ENCODE assay signal across 1 cellular context in the genomic region with DNA sequence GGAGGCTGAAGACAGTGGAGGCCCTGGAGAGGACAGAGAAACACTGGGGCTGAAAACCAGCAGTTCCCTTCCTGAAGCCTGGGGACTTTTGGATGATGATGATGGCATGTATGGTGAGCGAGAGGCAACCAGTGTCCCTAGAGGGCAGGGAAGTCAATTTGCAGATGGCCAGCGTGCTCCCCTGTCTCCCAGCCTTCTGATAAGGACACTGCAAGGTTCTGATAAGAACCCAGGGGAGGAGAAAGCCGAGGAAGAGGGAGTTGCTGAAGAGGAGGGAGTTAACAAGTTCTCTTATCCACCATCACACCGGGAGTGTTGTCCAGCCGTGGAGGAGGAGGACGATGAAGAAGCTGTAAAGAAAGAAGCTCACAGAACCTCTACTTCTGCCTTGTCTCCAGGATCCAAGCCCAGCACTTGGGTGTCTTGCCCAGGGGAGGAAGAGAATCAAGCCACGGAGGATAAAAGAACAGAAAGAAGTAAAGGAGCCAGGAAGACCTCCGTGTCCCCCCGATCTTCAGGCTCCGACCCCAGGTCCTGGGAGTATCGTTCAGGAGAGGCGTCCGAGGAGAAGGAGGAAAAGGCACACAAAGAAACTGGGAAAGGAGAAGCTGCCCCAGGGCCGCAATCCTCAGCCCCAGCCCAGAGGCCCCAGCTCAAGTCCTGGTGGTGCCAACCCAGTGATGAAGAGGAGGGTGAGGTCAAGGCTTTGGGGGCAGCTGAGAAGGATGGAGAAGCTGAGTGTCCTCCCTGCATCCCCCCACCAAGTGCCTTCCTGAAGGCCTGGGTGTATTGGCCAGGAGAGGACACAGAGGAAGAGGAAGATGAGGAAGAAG.
TF ChIP-seq lines count a peak whose summit lies in the region.

No MANE protein-coding gene starts in this region.

TF ChIP-seq in K562, 482 proteins besides CTCF, POLR2A, EP300 and RAD21 (continued from another document):
- TF ChIP-seq, protein P1, sequence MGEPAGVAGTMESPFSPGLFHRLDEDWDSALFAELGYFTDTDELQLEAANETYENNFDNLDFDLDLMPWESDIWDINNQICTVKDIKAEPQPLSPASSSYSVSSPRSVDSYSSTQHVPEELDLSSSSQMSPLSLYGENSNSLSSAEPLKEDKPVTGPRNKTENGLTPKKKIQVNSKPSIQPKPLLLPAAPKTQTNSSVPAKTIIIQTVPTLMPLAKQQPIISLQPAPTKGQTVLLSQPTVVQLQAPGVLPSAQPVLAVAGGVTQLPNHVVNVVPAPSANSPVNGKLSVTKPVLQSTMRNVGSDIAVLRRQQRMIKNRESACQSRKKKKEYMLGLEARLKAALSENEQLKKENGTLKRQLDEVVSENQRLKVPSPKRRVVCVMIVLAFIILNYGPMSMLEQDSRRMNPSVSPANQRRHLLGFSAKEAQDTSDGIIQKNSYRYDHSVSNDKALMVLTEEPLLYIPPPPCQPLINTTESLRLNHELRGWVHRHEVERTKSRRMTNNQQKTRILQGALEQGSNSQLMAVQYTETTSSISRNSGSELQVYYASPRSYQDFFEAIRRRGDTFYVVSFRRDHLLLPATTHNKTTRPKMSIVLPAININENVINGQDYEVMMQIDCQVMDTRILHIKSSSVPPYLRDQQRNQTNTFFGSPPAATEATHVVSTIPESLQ (CRISPR knock-in tag; IDR thresholded peaks at IDR 0.05) = no peak
- TF ChIP-seq, protein P2, sequence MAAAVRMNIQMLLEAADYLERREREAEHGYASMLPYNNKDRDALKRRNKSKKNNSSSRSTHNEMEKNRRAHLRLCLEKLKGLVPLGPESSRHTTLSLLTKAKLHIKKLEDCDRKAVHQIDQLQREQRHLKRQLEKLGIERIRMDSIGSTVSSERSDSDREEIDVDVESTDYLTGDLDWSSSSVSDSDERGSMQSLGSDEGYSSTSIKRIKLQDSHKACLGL (CRISPR knock-in tag; IDR thresholded peaks at IDR 0.05; ENCODE audit: borderline replicate concordance, poor library complexity, severe bottlenecking) = peak; percentile 22
- TF ChIP-seq KAT2B (IDR thresholded peaks at IDR 0.05; ENCODE audit: low read depth, low read length) (no peak), ETV5 (CRISPR knock-in tag; IDR thresholded peaks at IDR 0.05; ENCODE audit: low read depth) (peak; percentile 64), ZNF764 (CRISPR knock-in tag; IDR thresholded peaks at IDR 0.05; ENCODE audit: low read depth) (no peak), ATF1 (CRISPR knock-in tag; IDR thresholded peaks at IDR 0.05) (no peak), ATF1 (tag; IDR thresholded peaks at IDR 0.05) (peak; percentile 76), THRB (CRISPR knock-in tag; conservative IDR thresholded peaks at IDR 0.05) (0 out of 2 replicates have a peak, but pooled peaks have one; percentile 8), ZNF24 (IDR thresholded peaks at IDR 0.05) (peak; percentile 31; the same call in 1 of the 2 replicates), SMAD4 (CRISPR knock-in tag; conservative IDR thresholded peaks at IDR 0.05) (peak; percentile 98), STAT5A (IDR thresholded peaks at IDR 0.05; ENCODE audit: borderline replicate concordance, low read length) (peak; percentile 98), ZBTB12 (CRISPR knock-in tag; IDR thresholded peaks at IDR 0.05) (0 out of 2 replicates have a peak, but pooled peaks have one; percentile 32), KLF10 (CRISPR knock-in tag; IDR thresholded peaks at IDR 0.05) (no peak), PML (IDR thresholded peaks at IDR 0.05; ENCODE audit: low read length) (peak; percentile 98), ETV6 (IDR thresholded peaks at IDR 0.05; ENCODE audit: borderline replicate concordance in 1 of 2, low read depth in 2 of 2, low read length in 1 of 2) (peak; percentile 40 to 70; a peak in 1 of 4 replicates), ETV6 (CRISPR knock-in tag; IDR thresholded peaks at IDR 0.05; ENCODE audit: borderline replicate concordance) (no peak), NFXL1 (CRISPR knock-in tag; IDR thresholded peaks at IDR 0.05) (no peak), RBM25 (IDR thresholded peaks at IDR 0.05; ENCODE audit: low read depth, low read length, severe bottlenecking) (no peak), PHF8 (IDR thresholded peaks at IDR 0.05; ENCODE audit: borderline replicate concordance, low read length) (no peak), ZBTB26 (CRISPR knock-in tag; IDR thresholded peaks at IDR 0.05) (0 out of 2 replicates have a peak, but pooled peaks have one; percentile 20), DIDO1 (tag; IDR thresholded peaks at IDR 0.05; ENCODE audit: low read depth) (no peak), ZBTB7A (IDR thresholded peaks at IDR 0.05; ENCODE audit: borderline replicate concordance, control insufficient read depth, low read depth, low read length) (0 out of 2 replicates have a peak, but pooled peaks have one; percentile 11), POLR2AphosphoS2 (IDR thresholded peaks at IDR 0.05; ENCODE audit: low read length) (no peak), ZNF184 (CRISPR knock-in tag; IDR thresholded peaks at IDR 0.05) (no peak), ZNF76 (CRISPR knock-in tag; IDR thresholded peaks at IDR 0.05; ENCODE audit: borderline replicate concordance) (0 out of 2 replicates have a peak, but pooled peaks have one; percentile 29), GTF2F1 (IDR thresholded peaks at IDR 0.05; ENCODE audit: low read depth, low read length) (no peak), KDM1A (IDR thresholded peaks at IDR 0.05) (peak; percentile 97 to 98), ESRRA (IDR thresholded peaks at IDR 0.05; ENCODE audit: borderline replicate concordance, low read depth) (peak; percentile 71)
- TF ChIP-seq, protein P3, sequence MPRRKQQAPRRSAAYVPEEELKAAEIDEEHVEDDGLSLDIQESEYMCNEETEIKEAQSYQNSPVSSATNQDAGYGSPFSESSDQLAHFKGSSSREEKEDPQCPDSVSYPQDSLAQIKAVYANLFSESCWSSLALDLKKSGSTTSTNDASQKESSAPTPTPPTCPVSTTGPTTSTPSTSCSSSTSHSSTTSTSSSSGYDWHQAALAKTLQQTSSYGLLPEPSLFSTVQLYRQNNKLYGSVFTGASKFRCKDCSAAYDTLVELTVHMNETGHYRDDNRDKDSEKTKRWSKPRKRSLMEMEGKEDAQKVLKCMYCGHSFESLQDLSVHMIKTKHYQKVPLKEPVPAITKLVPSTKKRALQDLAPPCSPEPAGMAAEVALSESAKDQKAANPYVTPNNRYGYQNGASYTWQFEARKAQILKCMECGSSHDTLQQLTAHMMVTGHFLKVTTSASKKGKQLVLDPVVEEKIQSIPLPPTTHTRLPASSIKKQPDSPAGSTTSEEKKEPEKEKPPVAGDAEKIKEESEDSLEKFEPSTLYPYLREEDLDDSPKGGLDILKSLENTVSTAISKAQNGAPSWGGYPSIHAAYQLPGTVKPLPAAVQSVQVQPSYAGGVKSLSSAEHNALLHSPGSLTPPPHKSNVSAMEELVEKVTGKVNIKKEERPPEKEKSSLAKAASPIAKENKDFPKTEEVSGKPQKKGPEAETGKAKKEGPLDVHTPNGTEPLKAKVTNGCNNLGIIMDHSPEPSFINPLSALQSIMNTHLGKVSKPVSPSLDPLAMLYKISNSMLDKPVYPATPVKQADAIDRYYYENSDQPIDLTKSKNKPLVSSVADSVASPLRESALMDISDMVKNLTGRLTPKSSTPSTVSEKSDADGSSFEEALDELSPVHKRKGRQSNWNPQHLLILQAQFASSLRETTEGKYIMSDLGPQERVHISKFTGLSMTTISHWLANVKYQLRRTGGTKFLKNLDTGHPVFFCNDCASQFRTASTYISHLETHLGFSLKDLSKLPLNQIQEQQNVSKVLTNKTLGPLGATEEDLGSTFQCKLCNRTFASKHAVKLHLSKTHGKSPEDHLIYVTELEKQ (CRISPR knock-in tag; IDR thresholded peaks at IDR 0.05) = no peak
